ENCODE assay signal across 1 cellular context in genomic region chr4:142356118-142356759, GRCh38.
TF ChIP-seq lines count a peak whose summit lies in the region.

No MANE protein-coding gene starts in this region.

TF ChIP-seq in IMR-90, 13 proteins besides CTCF, POLR2A, EP300 and RAD21 (continued from another document):
- no peak for TF ChIP-seq USF2 (IDR thresholded peaks at IDR 0.05; ENCODE audit: low read depth, low read length)
